19 cellular contexts compared by ENCODE assay signal in the genomic region with DNA sequence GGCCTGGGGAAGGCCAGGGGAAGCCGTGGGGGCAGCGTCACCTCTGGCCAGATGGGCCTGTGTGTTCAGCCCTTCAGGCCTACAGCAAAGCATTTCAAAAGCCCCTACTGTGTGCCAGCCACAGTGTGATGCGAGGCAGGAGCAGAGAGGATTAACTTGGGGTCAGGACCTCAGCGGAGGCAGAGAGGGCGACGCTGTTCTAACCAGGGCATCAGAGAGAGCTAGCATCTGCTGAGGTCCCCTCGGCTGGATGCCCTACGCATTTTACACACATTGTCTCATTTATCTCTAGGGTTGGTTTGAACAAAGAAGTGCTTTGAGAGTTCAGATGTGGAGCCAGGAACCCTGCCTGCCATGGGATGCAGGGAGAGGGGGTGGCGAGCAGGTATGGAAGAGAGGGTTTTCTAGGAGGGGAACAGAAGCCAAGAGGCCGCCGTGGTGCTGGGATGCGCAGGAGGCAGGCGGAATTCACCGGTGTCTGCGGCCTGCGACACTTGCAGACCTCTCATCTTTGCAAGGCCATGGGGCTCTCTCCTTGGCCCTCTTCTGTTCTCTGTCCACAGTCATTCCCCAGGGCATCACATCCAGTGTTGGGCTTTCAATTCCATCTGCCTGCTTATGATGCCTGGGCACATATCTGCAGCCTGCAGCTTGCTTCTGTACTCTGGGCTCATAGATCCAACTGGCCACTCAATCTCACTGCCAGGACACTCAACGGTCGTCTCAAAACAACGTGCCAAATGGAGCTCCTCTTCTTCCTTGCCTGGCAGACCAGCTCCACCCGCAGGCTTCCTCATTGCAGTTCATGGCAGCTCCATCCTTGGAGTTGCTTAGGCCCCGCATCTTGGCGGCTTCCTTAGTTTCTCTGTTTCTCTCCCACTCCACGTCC. TPM values are rescaled to one million over a fixed set of nuclear protein-coding genes. Genes with fewer than 3 reads are reported as not detected.
DNase-seq lines count a peak whose midpoint lies in the region; TF ChIP-seq lines count a peak whose summit lies in the region.
"Had no signal": no experiment of that assay in that cellular context is flagged by ENCODE, and none has a peak within 500 bp of the region (broad histone marks: within the 10 kb centered on the region; RNA-seq: fewer than 3 reads in every experiment).

No MANE protein-coding gene starts in this region.

- H3K36me3 ChIP-seq in mammary epithelial cell (ENCODE audit: insufficient read depth, low read length), result no peaks in the 10 kb centered on the region
- H3K36me3 ChIP-seq: HAP-1 had no signal

- H3K79me2 ChIP-seq in mammary epithelial cell (ENCODE audit: insufficient read depth, low read length), result no peaks in the 10 kb centered on the region

- no peaks in the 10 kb centered on the region for H4K20me1 ChIP-seq in mammary epithelial cell (ENCODE audit: insufficient read depth, low read length)

- H3K4me2 ChIP-seq in mammary epithelial cell (ENCODE audit: insufficient read depth, low read depth, low read length), result no peak overlapping the region

- H3K27ac ChIP-seq in mammary epithelial cell (ENCODE audit: insufficient read depth, low read depth, low read length), result no peak overlapping the region
- peak overlapping the region; percentile 16 for H3K27ac ChIP-seq in layer of hippocampus (ENCODE audit: low read depth, low read length)

- CTCF ChIA-PET in MCF 10A (lab: Yijun Ruan, JAX) (no interaction called here), mammary epithelial cell (lab: Charles Lee; ENCODE audit: low non-redundant PET) (no interaction called here)

- H3K27me3 ChIP-seq in mammary epithelial cell (ENCODE audit: insufficient read depth, low read length), result no peaks in the 10 kb centered on the region
- no peaks in the 10 kb centered on the region for H3K27me3 ChIP-seq in layer of hippocampus (ENCODE audit: control insufficient read depth, insufficient read depth, low read length)

- H3K9me3 ChIP-seq in mammary epithelial cell (replicated peaks; ENCODE audit: insufficient read depth, low read length), result no peaks in the 10 kb centered on the region
- H3K9me3 ChIP-seq: HAP-1 had no signal

- H3K27ac Mint-ChIP-seq in MCF 10A (ENCODE audit: low read depth, unreplicated experiment) (no peak overlapping the region), type B pancreatic cell (peak overlapping the region; percentile 61)
- H3K27ac Mint-ChIP-seq: stimulated activated naive CD8-positive, alpha-beta T cell treated with anti-CD3 and anti-CD28 coated beads, Interleukin-15, amount 100 ng/mL, for 72 hours had no signal

- H3K27me3 Mint-ChIP-seq in MCF 10A (ENCODE audit: insufficient read depth, unreplicated experiment) (no peaks in the 10 kb centered on the region), type B pancreatic cell (peaks cover 41% of the 10 kb centered on the region)

- in situ Hi-C loops in mammary epithelial cell (cut with MboI; ENCODE audit: low sequenced_read_pairs in 2 of 2), result no loop called here

- H3K4me3 Mint-ChIP-seq in MCF 10A (ENCODE audit: unreplicated experiment) (no peak overlapping the region), type B pancreatic cell (no peak overlapping the region)
- H3K4me3 Mint-ChIP-seq: IgD-negative memory B cell; naive thymus-derived CD8-positive, alpha-beta T cell; stimulated activated naive CD8-positive, alpha-beta T cell treated with anti-CD3 and anti-CD28 coated beads, Interleukin-15, amount 100 ng/mL, for 72 hours had no signal

- no peak overlapping the region for H3K4me3 ChIP-seq in mammary epithelial cell (replicated peaks in 1 of 3; ENCODE audit: insufficient read depth in 1 of 3, low read depth in 2 of 3, low read length in 3 of 3)
- H3K4me3 ChIP-seq: HAP-1 had no signal

- peak; percentile 20 for DNase-seq in MCF 10A (ENCODE audit: unreplicated experiment)
- no peak for DNase-seq in mammary epithelial cell
- peak; percentile 81 for DNase-seq in SW480 (ENCODE audit: low spot score)
- DNase-seq in type B pancreatic cell (ENCODE audit: extremely low spot score, unreplicated experiment), result no peak
- no peak for DNase-seq in HuH-7.5 (ENCODE audit: low spot score)
- DNase-seq in stimulated activated CD4-positive, alpha-beta T cell treated with anti-CD3 and anti-CD28 coated beads, Interleukin-12 subunit alpha, Interleukin-12 subunit beta, amount 100 ng/mL, for 4 hours, result no peak
- no peak for DNase-seq in iPS-NIHi11 (ENCODE audit: low spot score)
- DNase-seq: activated CD4-positive, alpha-beta T cell treated with anti-CD3 and anti-CD28 coated beads for 48 hours; activated T-cell treated with anti-CD3 and anti-CD28 coated beads, Interleukin-2, amount 50 U/mL, for 1 hour; amniotic stem cell; cortex of kidney; DMS153; left ventricle myocardium superior; naive thymus-derived CD8-positive, alpha-beta T cell; NCI-H1436 treated with DMSO at 0.1 percent for 48 hours; stimulated activated naive CD8-positive, alpha-beta T cell treated with anti-CD3 and anti-CD28 coated beads, Interleukin-15, amount 100 ng/mL, for 72 hours had no signal

- POLR2A ChIA-PET in MCF 10A (lab: Yijun Ruan, JAX), result no interaction called here

- no peak for TF ChIP-seq CTCF in MCF 10A (IDR thresholded peaks at IDR 0.05; ENCODE audit: unreplicated experiment)
- no peak for TF ChIP-seq CTCF in mammary epithelial cell (conservative IDR thresholded peaks at IDR 0.05 in 1 of 2, IDR thresholded peaks at IDR 0.05 in 1 of 2; ENCODE audit: extremely low read depth in 1 of 2, insufficient read depth in 1 of 2, low read depth in 1 of 2, low read length in 2 of 2)
- TF ChIP-seq CTCF in type B pancreatic cell (conservative IDR thresholded peaks at IDR 0.05), result peak; percentile 49

- WGBS in mammary epithelial cell (ENCODE audit: low coverage, missing lambda C conversion rate), result 72% methylated on average over 18 of the region's 23 CpGs

- dilution Hi-C loops in mammary epithelial cell (cut with HindIII; ENCODE audit: low sequenced_read_pairs), result loop anchor here (5.0 kb wide), 1 partner anchor 98 kb away; no protein-coding TSS in a partner anchor

- no peak overlapping the region for H2AFZ ChIP-seq in mammary epithelial cell (ENCODE audit: low read depth, low read length)

- H3K4me1 ChIP-seq in mammary epithelial cell (ENCODE audit: insufficient read depth, low read length), result peaks cover 14% of the 10 kb centered on the region
- H3K4me1 ChIP-seq: HAP-1 had no signal

- H3K9ac ChIP-seq in mammary epithelial cell (ENCODE audit: insufficient read depth, low read length), result no peak overlapping the region

- H3K9me3 Mint-ChIP-seq in MCF 10A (ENCODE audit: unreplicated experiment), result no peaks in the 10 kb centered on the region
- H3K9me3 Mint-ChIP-seq in type B pancreatic cell, result no peaks in the 10 kb centered on the region

- intact Hi-C loops in MCF 10A (cut with micrococcal nuclease), result no loop called here
- intact Hi-C loops in mammary epithelial cell (cut with micrococcal nuclease), result loop anchor here (10.0 kb wide), 1 partner anchor 205 kb away; a partner anchor contains a TSS

- H3K36me3 Mint-ChIP-seq in MCF 10A (ENCODE audit: insufficient read depth, unreplicated experiment), result no peaks in the 10 kb centered on the region
- no peaks in the 10 kb centered on the region for H3K36me3 Mint-ChIP-seq in type B pancreatic cell
- H3K36me3 Mint-ChIP-seq: IgD-negative memory B cell had no signal

- BruUV-seq in MCF 10A (replicated peaks; lab: Mats Ljungman, UMichigan) (no TSS peak), mammary epithelial cell (replicated peaks; lab: Mats Ljungman, UMichigan) (no TSS peak)

- H3K4me1 Mint-ChIP-seq in MCF 10A (ENCODE audit: insufficient read depth, unreplicated experiment) (no peaks in the 10 kb centered on the region), type B pancreatic cell (ENCODE audit: unreplicated experiment) (peaks cover 15% of the 10 kb centered on the region)
- H3K4me1 Mint-ChIP-seq: IgD-negative memory B cell had no signal

RNA-seq across cellular contexts. Expression of a gene that starts 8.1 kb away (rescaled TPM):
- total RNA-seq in MCF 10A (2022) (0.07 and 0.29 TPM in 2 replicates), mammary epithelial cell (under 1 TPM; under 0.01 to 0.35 TPM), type B pancreatic cell (ENCODE audit: low replicate concordance) (33.8 and 43.2 TPM in 2 replicates)
- 0.19 TPM for polyA plus RNA-seq in mammary epithelial cell
- polyA minus RNA-seq in mammary epithelial cell, result not detected
- polyA plus RNA-seq: IgD-negative memory B cell had no signal

Comparison
In these comparisons a context has a peak if more than half of its experiments do, and no peak if none do; other contexts are left out.
1. DNase-seq: peak in MCF 10A (single experiment) and SW480 (single experiment); none in mammary epithelial cell (single experiment), type B pancreatic cell (single experiment), HuH-7.5 (single experiment), stimulated activated CD4-positive, alpha-beta T cell treated with anti-CD3 and anti-CD28 coated beads, Interleukin-12 subunit alpha, Interleukin-12 subunit beta, amount 100 ng/mL, for 4 hours (single experiment) and iPS-NIHi11 (single experiment).
2. RNA of a gene that starts 8.1 kb away (total RNA-seq): 33.8 to 43.2 TPM in type B pancreatic cell; under 0.01 to 0.35 TPM in mammary epithelial cell and 0.07 to 0.29 TPM in MCF 10A; every median in the first group is over 10 times any median in the second.